In genomic region chr1:69993787-69994186, GRCh38 we compare ENCODE assay signal across 24 cellular contexts.
"Had no signal": no experiment of that assay in that cellular context is flagged by ENCODE, and none has a peak within 500 bp of the region (broad histone marks: within the 10 kb centered on the region; RNA-seq: fewer than 3 reads in every experiment).

No MANE protein-coding gene starts in this region.

- H2AFZ ChIP-seq: hepatocyte had no signal

- H3K36me3 ChIP-seq: brain microvascular endothelial cell, left lung, neutrophil, tibial nerve, uterus had no signal

- H3K4me1 ChIP-seq: left lung, uterus had no signal

- DNase-seq: activated CD4-positive, alpha-beta T cell treated with anti-CD3 and anti-CD28 coated beads, Interleukin-2, amount 50 U/mL, for 1 hour; activated CD8-positive, alpha-beta memory T cell treated with anti-CD3 and anti-CD28 coated beads for 24 hours; activated naive CD4-positive, alpha-beta T cell; activated naive CD8-positive, alpha-beta T cell treated with anti-CD3 and anti-CD28 coated beads, Interleukin-2, amount 10 ng/mL, durations not matched to agents 7 days and 5 days; anterior cingulate cortex; brain microvascular endothelial cell; cortex of kidney; effector CD4-positive, alpha-beta T cell; left lung; mammary epithelial cell; naive thymus-derived CD8-positive, alpha-beta T cell; posterior cingulate gyrus; retina; small intestine; stimulated activated CD4-positive, alpha-beta T cell treated with anti-CD3 and anti-CD28 coated beads, Interleukin-4, amount 100 ng/mL, for 4 hours; stimulated activated CD8-positive, alpha-beta memory T cell treated with anti-CD3 and anti-CD28 coated beads, Interleukin-4, amount 100 ng/mL, for 48 hours; stimulated activated naive CD4-positive, alpha-beta T cell treated with Interleukin-2 at 50 U/mL for 16 hours; substantia nigra; T-helper 9 cell; uterus had no signal

- ATAC-seq: left lung; naive thymus-derived CD8-positive, alpha-beta T cell had no signal

- H3K4me2 ChIP-seq: hepatocyte had no signal

- H3K27ac ChIP-seq: brain microvascular endothelial cell, hepatocyte, left lung, neutrophil, tibial nerve, uterus had no signal

- H3K4me3 ChIP-seq: hepatocyte, left lung, tibial nerve, uterus had no signal

- H3K79me2 ChIP-seq: hepatocyte had no signal

- H3K27me3 ChIP-seq: brain microvascular endothelial cell, hepatocyte, left lung, neutrophil, tibial nerve, uterus had no signal

- FAIRE-seq: keratinocyte, small intestine had no signal

- H3K9me3 ChIP-seq: neutrophil, tibial nerve, uterus had no signal
